13 cellular contexts compared by ENCODE assay signal in the genomic region with DNA sequence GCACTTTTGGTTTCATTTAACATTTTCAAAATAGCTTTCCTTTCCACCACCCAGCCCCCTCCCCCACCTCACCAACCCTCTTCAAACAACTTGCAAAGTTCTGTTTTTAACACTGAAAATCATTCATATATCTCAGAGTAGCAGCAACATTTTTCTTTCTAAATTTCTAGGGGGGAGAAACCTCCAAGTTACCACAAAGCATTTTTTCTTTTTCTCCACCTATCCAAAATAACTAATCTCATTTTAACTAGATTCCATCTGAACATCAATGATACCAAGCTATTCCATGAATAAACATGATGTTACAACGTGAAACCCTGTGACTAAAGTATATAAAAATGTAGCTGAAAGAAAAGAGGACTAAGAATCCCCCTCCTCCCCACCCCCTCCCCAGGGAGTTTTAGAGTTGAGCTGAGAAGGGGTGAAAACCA. TPM values are rescaled to one million over a fixed set of nuclear protein-coding genes. Genes with fewer than 3 reads are reported as not detected.
A peak's percentile ranks its signal among the peaks of the same experiment; 100 is the strongest.
DNase-seq lines count a peak whose midpoint lies in the region; ATAC-seq and TF ChIP-seq lines count a peak whose summit lies in the region.
"Had no signal": no experiment of that assay in that cellular context is flagged by ENCODE, and none has a peak within 500 bp of the region (broad histone marks: within the 10 kb centered on the region; RNA-seq: fewer than 3 reads in every experiment).

No MANE protein-coding gene starts in this region.

- H4K20me1 ChIP-seq in SK-N-SH (ENCODE audit: insufficient read depth) (no peaks in the 10 kb centered on the region), fibroblast of lung (ENCODE audit: control insufficient read depth, extremely low read depth, insufficient read depth, low read length) (no peaks in the 10 kb centered on the region)

- WGBS in SK-N-SH (ENCODE audit: low lambda C conversion rate): 5% methylated on average over 1 of the region's 1 CpG
- WGBS in psoas muscle, 3 donors: 0 to 10% (median 4%) methylated on average over 1 of the region's 1 CpG

- H3K9me3 ChIP-seq in SK-N-SH (no peaks in the 10 kb centered on the region), SJSA1 (replicated peaks) (no peaks in the 10 kb centered on the region), fibroblast of lung (ENCODE audit: control insufficient read depth, insufficient read depth, low read depth, low read length) (no peaks in the 10 kb centered on the region), psoas muscle (no peaks in the 10 kb centered on the region)

- CTCF ChIA-PET in SK-N-SH (lab: Yijun Ruan, JAX): interaction anchor here (1.9 kb wide), 1 partner anchor 431 kb away, joined by 5 read pairs; no protein-coding TSS in a partner anchor

- H3K27me3 ChIP-seq in SK-N-SH (ENCODE audit: insufficient read depth): no peaks in the 10 kb centered on the region
- H3K27me3 ChIP-seq in SJSA1 (replicated peaks): no peaks in the 10 kb centered on the region
- no peaks in the 10 kb centered on the region for H3K27me3 ChIP-seq in fibroblast of lung (ENCODE audit: control insufficient read depth, insufficient read depth, low read length)
- peaks cover 0 to 3% (median 1%) of the 10 kb centered on the region in 3 donors for H3K27me3 ChIP-seq in psoas muscle (ENCODE audit: insufficient read depth in 3 of 3, low read length in 2 of 3)

- H2AFZ ChIP-seq in SK-N-SH (ENCODE audit: low read depth) (peak overlapping the region; percentile 71), fibroblast of lung (ENCODE audit: low read length) (peak overlapping the region; percentile 21)

- DNase-seq in SK-N-SH: no peak
- peak in 1 of 2 experiments; percentile 59 for DNase-seq in SJSA1 (ENCODE audit: low read depth in 1 of 2, low spot score in 2 of 2)
- DNase-seq in fibroblast of lung (ENCODE audit: low read depth in 2 of 2): peak; percentile 21 to 80
- no peak for DNase-seq in psoas muscle
- no peak for DNase-seq in HPDE6-E6E7 (ENCODE audit: extremely low spot score)
- DNase-seq in stimulated activated naive CD4-positive, alpha-beta T cell treated with Interleukin-2 at 50 U/mL for 16 hours (lab: John Stamatoyannopoulos, UW): no peak
- DNase-seq: hippocampal formation, T1000 had no signal

- H3K27ac ChIP-seq in SK-N-SH (ENCODE audit: low read depth in 2 of 2, low read length in 1 of 2) (peak overlapping the region; percentile 47 to 70; a peak in 3 of 4 replicates), SJSA1 (peak overlapping the region; percentile 58), fibroblast of lung (ENCODE audit: insufficient read depth, low read length) (peak overlapping the region; percentile 47), psoas muscle (peak overlapping the region; percentile 12)
- H3K27ac ChIP-seq: 22Rv1 had no signal

- H3K9me2 ChIP-seq in SK-N-SH: no peaks in the 10 kb centered on the region

- H3K36me3 ChIP-seq in SK-N-SH (replicated peaks in 1 of 2; ENCODE audit: control insufficient read depth in 1 of 2, insufficient read depth in 2 of 2, low read length in 1 of 2): peaks cover 0 to 8% of the 10 kb centered on the region in 2 experiments
- H3K36me3 ChIP-seq in SJSA1: no peaks in the 10 kb centered on the region
- no peaks in the 10 kb centered on the region for H3K36me3 ChIP-seq in fibroblast of lung (ENCODE audit: control insufficient read depth, insufficient read depth, low read length)
- H3K36me3 ChIP-seq in psoas muscle (ENCODE audit: insufficient read depth in 1 of 2, low read depth in 1 of 2): no peaks in the 10 kb centered on the region

- no peak for TF ChIP-seq CTCF in SK-N-SH (IDR thresholded peaks at IDR 0.05)
- no peak for TF ChIP-seq CTCF in fibroblast of lung (conservative IDR thresholded peaks at IDR 0.05 in 1 of 2, IDR thresholded peaks at IDR 0.05 in 1 of 2; ENCODE audit: low read depth in 1 of 2, low read length in 2 of 2)
- TF ChIP-seq CTCF in psoas muscle (IDR thresholded peaks at IDR 0.05): no peak

- intact Hi-C loops in psoas muscle (cut with DNase I): no loop called here

- POLR2A ChIA-PET in SK-N-SH (lab: Yijun Ruan, JAX): no interaction called here

- H3K4me1 ChIP-seq in SK-N-SH (ENCODE audit: control insufficient read depth in 1 of 2, insufficient read depth in 2 of 2, low read depth in 1 of 2, low read length in 1 of 2): peaks cover 0 to 35% of the 10 kb centered on the region in 2 experiments; a peak in 2 of 4 replicates
- peaks cover 35% of the 10 kb centered on the region for H3K4me1 ChIP-seq in SJSA1 (replicated peaks)
- peaks cover 6% of the 10 kb centered on the region for H3K4me1 ChIP-seq in fibroblast of lung (ENCODE audit: control insufficient read depth, extremely low read depth, insufficient read depth, low read length)
- no peaks in the 10 kb centered on the region for H3K4me1 ChIP-seq in psoas muscle

- TF ChIP-seq RAD21 in SK-N-SH (IDR thresholded peaks at IDR 0.05; ENCODE audit: low read length): no peak

- H3K4me3 ChIP-seq in SK-N-SH (ENCODE audit: low read depth in 2 of 2, low read length in 1 of 2) (no peak overlapping the region; a peak in 1 of 4 replicates), SJSA1 (no peak overlapping the region), fibroblast of lung (replicated peaks in 1 of 4; ENCODE audit: control extremely low read depth in 1 of 4, insufficient read depth in 1 of 4, low read depth in 3 of 4, low read length in 4 of 4) (peak overlapping the region in 3 of 4 experiments; percentile 13 to 43 (median 15)), psoas muscle (peak overlapping the region; percentile 66)

- ATAC-seq in SK-N-SH treated with all-trans-retinoic acid at 6 μM for 48 hours: no peak
- ATAC-seq in psoas muscle: no peak
- ATAC-seq in GM18502 (IDR thresholded peaks at IDR 0.05; ENCODE audit: poor library complexity, unreplicated experiment): no peak

- H3F3A ChIP-seq in SK-N-SH (replicated peaks; ENCODE audit: insufficient read depth): peaks cover 15% of the 10 kb centered on the region

- peaks cover 92% of the 10 kb centered on the region for H3K79me2 ChIP-seq in SK-N-SH (ENCODE audit: insufficient read depth)
- peaks cover 38% of the 10 kb centered on the region for H3K79me2 ChIP-seq in fibroblast of lung (ENCODE audit: control insufficient read depth, insufficient read depth, low read length)

- peak overlapping the region; percentile 33; the same call in 1 of the 2 replicates for H3K9ac ChIP-seq in SK-N-SH
- H3K9ac ChIP-seq in fibroblast of lung (ENCODE audit: insufficient read depth, low read length): no peak overlapping the region

- 0 out of 4 replicates have a peak, but pooled peaks of 1 of the 2 experiments have one; percentile 7 for TF ChIP-seq EP300 in SK-N-SH (IDR thresholded peaks at IDR 0.05; ENCODE audit: borderline replicate concordance in 1 of 2, low read depth in 1 of 2, low read length in 1 of 2)

- H3K4me2 ChIP-seq in SK-N-SH (peak overlapping the region; percentile 81), fibroblast of lung (ENCODE audit: extremely low read depth, insufficient read depth, low read length) (peak overlapping the region; percentile 79)

TF ChIP-seq in SK-N-SH, 30 proteins besides CTCF, POLR2A, EP300 and RAD21 (continues in another document):
- TF ChIP-seq EZH2phosphoT487 (IDR thresholded peaks at IDR 0.05; ENCODE audit: borderline replicate concordance, low read depth) (no peak), RCOR1 (IDR thresholded peaks at IDR 0.05; ENCODE audit: low read length) (no peak)

TF ChIP-seq in SK-N-SH treated with all-trans-retinoic acid at 6 μM for 48 hours, 23 proteins besides CTCF, POLR2A, EP300 and RAD21 (continues in another document):
- TF ChIP-seq TOX (CRISPR knock-in tag; IDR thresholded peaks at IDR 0.05; ENCODE audit: borderline replicate concordance) (no peak), ZC3H10 (CRISPR knock-in tag; IDR thresholded peaks at IDR 0.05) (no peak), ZNF565 (CRISPR knock-in tag; conservative IDR thresholded peaks at IDR 0.05; ENCODE audit: low read depth) (no peak), ZNF8 (CRISPR knock-in tag; IDR thresholded peaks at IDR 0.05) (no peak), ARNTL (CRISPR knock-in tag; IDR thresholded peaks at IDR 0.05; ENCODE audit: borderline replicate concordance, low read depth) (no peak), ZNF70 (CRISPR knock-in tag; IDR thresholded peaks at IDR 0.05) (no peak), CSDC2 (CRISPR knock-in tag; IDR thresholded peaks at IDR 0.05) (no peak), SNAI2 (CRISPR knock-in tag; IDR thresholded peaks at IDR 0.05) (no peak)
- TF ChIP-seq, protein P1, sequence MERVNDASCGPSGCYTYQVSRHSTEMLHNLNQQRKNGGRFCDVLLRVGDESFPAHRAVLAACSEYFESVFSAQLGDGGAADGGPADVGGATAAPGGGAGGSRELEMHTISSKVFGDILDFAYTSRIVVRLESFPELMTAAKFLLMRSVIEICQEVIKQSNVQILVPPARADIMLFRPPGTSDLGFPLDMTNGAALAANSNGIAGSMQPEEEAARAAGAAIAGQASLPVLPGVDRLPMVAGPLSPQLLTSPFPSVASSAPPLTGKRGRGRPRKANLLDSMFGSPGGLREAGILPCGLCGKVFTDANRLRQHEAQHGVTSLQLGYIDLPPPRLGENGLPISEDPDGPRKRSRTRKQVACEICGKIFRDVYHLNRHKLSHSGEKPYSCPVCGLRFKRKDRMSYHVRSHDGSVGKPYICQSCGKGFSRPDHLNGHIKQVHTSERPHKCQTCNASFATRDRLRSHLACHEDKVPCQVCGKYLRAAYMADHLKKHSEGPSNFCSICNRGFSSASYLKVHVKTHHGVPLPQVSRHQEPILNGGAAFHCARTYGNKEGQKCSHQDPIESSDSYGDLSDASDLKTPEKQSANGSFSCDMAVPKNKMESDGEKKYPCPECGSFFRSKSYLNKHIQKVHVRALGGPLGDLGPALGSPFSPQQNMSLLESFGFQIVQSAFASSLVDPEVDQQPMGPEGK (CRISPR knock-in tag; IDR thresholded peaks at IDR 0.05; ENCODE audit: borderline replicate concordance): no peak

RNA-seq across cellular contexts. Expression of a gene that starts 5.3 kb away (rescaled TPM):
- 11.0 and 18.5 TPM in 2 replicates for polyA plus RNA-seq in SK-N-SH (2012; rRNA removed)
- 9.3 and 12.4 TPM in 2 replicates for polyA plus RNA-seq in SK-N-SH (2012; cell fraction: cytosol; rRNA removed)
- polyA plus RNA-seq in SK-N-SH (2012; cell fraction: nucleus; rRNA removed): 9.8 and 14.2 TPM in 2 replicates
- 8.0 and 16.5 TPM in 2 replicates for total RNA-seq in SJSA1 (2014; rRNA removed; shearing (Covaris generic))
- 40.6 and 78.3 TPM in 2 replicates for total RNA-seq in fibroblast of lung
- 41.6 and 65.2 TPM in 2 replicates for polyA plus RNA-seq in fibroblast of lung
- 17.2 and 22.2 TPM in 2 replicates for polyA plus RNA-seq in fibroblast of lung (2012)
- 156 and 160 TPM in 2 replicates for polyA minus RNA-seq in fibroblast of lung (ENCODE audit: low replicate concordance)
- total RNA-seq in psoas muscle: 10 to 100 TPM; 10.1 to 18.9 (median 12.4) TPM
- polyA plus RNA-seq in psoas muscle: 1 to 10 TPM; 7.0 to 9.0 (median 8.9) TPM
- total RNA-seq: G401, MCF 10A had no signal

Comparison
In these comparisons a context has a peak if more than half of its experiments do, and no peak if none do; other contexts are left out.
1. DNase-seq: peak in fibroblast of lung (2 of 2); none in SK-N-SH (single experiment), psoas muscle (0 of 2), HPDE6-E6E7 (single experiment) and stimulated activated naive CD4-positive, alpha-beta T cell treated with Interleukin-2 at 50 U/mL for 16 hours (single experiment).
2. H3K4me3 ChIP-seq: peak in fibroblast of lung (3 of 4) and psoas muscle (single experiment); none in SK-N-SH (0 of 2) and SJSA1 (single experiment).
3. Peak in every context shown above with its lines, with median percentiles within 50 percentile points of each other: H3K27ac ChIP-seq.